In genomic region chr11:1458340-1459218, GRCh38 we compare ENCODE assay signal across 8 cellular contexts. TPM values are rescaled to one million over a fixed set of nuclear protein-coding genes. Genes with fewer than 3 reads are reported as not detected.
A peak's percentile ranks its signal among the peaks of the same experiment; 100 is the strongest.
DNase-seq lines count a peak whose midpoint lies in the region; ATAC-seq and TF ChIP-seq lines count a peak whose summit lies in the region.

No MANE protein-coding gene starts in this region.

- no peak overlapping the region for H3K4me3 ChIP-seq in colonic mucosa

- DNase-seq in CD1c-positive myeloid dendritic cell (ENCODE audit: extremely low spot score) (peak; percentile 4), NCI-H2029 treated with DMSO at 0.1 percent for 48 hours (lab: John Stamatoyannopoulos, UW) (peak; percentile 58), colonic mucosa (peak; percentile 80), midbrain (lab: John Stamatoyannopoulos, UW) (peak; percentile 36), UCSD-AML1 (lab: John Stamatoyannopoulos, UW; ENCODE audit: unreplicated experiment) (no peak), NCI-H2081 treated with DMSO at 0.1 percent for 48 hours (lab: John Stamatoyannopoulos, UW) (no peak)

- H3K9me3 ChIP-seq in colonic mucosa = no peaks in the 10 kb centered on the region

- no peak for TF ChIP-seq CTCF in colonic mucosa (IDR thresholded peaks at IDR 0.05)

- H3K27me3 ChIP-seq in colonic mucosa = peaks cover 10% of the 10 kb centered on the region

- H3K36me3 ChIP-seq in colonic mucosa = no peaks in the 10 kb centered on the region

- intact Hi-C loops in colonic mucosa (cut with DNase I) = loop anchor here (5.0 kb wide), 1 partner anchor 59 kb away; no protein-coding TSS in a partner anchor

- no peak for ATAC-seq in HG02610 (IDR thresholded peaks at IDR 0.05; ENCODE audit: unreplicated experiment)
- no peak for ATAC-seq in HG03159 (IDR thresholded peaks at IDR 0.05; ENCODE audit: unreplicated experiment)

- H3K9ac ChIP-seq in colonic mucosa (ENCODE audit: low read depth in 2 of 2, low read length in 2 of 2) = peak overlapping the region in 1 of 2 donors; percentile 24

- no peaks in the 10 kb centered on the region for H3K4me1 ChIP-seq in colonic mucosa

- no peak overlapping the region for H3K27ac ChIP-seq in colonic mucosa

RNA-seq across cellular contexts. Expression of gene MOB2, which starts 28.0 kb away (rescaled TPM):
- 10 to 100 TPM; 41.6 to 49.2 TPM for total RNA-seq in colonic mucosa

Comparison
In these comparisons a context has a peak if more than half of its experiments do, and no peak if none do; other contexts are left out.
1. DNase-seq: peak in CD1c-positive myeloid dendritic cell (single experiment), NCI-H2029 treated with DMSO at 0.1 percent for 48 hours (single experiment), colonic mucosa (single experiment) and midbrain (single experiment); none in UCSD-AML1 (single experiment) and NCI-H2081 treated with DMSO at 0.1 percent for 48 hours (single experiment).